ENCODE assay signal across 12 cellular contexts in genomic region chr6:125346926-125347563, GRCh38. TPM values are rescaled to one million over a fixed set of nuclear protein-coding genes. Genes with fewer than 3 reads are reported as not detected.
DNase-seq lines count a peak whose midpoint lies in the region; ATAC-seq and TF ChIP-seq lines count a peak whose summit lies in the region.
"Had no signal": no experiment of that assay in that cellular context is flagged by ENCODE, and none has a peak within 500 bp of the region (broad histone marks: within the 10 kb centered on the region; RNA-seq: fewer than 3 reads in every experiment).

No MANE protein-coding gene starts in this region.

- no peaks in the 10 kb centered on the region for H3K27me3 Mint-ChIP-seq in activated B cell treated with CpG ODN at 0.5 μM for 24 hours

- 83% methylated on average over 11 of the region's 11 CpGs for WGBS in prostate gland

- no peaks in the 10 kb centered on the region for H3K4me1 ChIP-seq in prostate gland (replicated peaks)
- H3K4me1 ChIP-seq: BE2C had no signal

- no peaks in the 10 kb centered on the region for H3K36me3 Mint-ChIP-seq in activated B cell treated with CpG ODN at 0.5 μM for 24 hours (ENCODE audit: low read depth)

- H3K4me1 Mint-ChIP-seq in activated B cell treated with CpG ODN at 0.5 μM for 24 hours = peaks cover 4% of the 10 kb centered on the region
- H3K4me1 Mint-ChIP-seq: activated CD4-positive, alpha-beta T cell treated with anti-CD3 and anti-CD28 coated beads for 36 hours had no signal

- CTCF ChIA-PET in activated B cell treated with CpG ODN at 0.5 μM for 24 hours (lab: Charles Lee) = interaction anchor here (0.6 to 1.5 kb wide), 4 partner anchors 33 to 406 kb away, joined by 3 to 5 read pairs (median 4); no protein-coding TSS in a partner anchor
- CTCF ChIA-PET in HEK293T (lab: Yijun Ruan, JAX) = no interaction called here

- no peaks in the 10 kb centered on the region for H3K9me3 Mint-ChIP-seq in activated B cell treated with CpG ODN at 0.5 μM for 24 hours

- H3K9me3 ChIP-seq in prostate gland = no peaks in the 10 kb centered on the region
- H3K9me3 ChIP-seq: BE2C had no signal

- no peaks in the 10 kb centered on the region for H3K36me3 ChIP-seq in prostate gland
- H3K36me3 ChIP-seq: BE2C had no signal

- no peak for TF ChIP-seq CTCF in GM12864 (IDR thresholded peaks at IDR 0.05; ENCODE audit: low read depth, low read length, missing control alignments)
- no peak for TF ChIP-seq CTCF in activated B cell treated with CpG ODN at 0.5 μM for 24 hours (IDR thresholded peaks at IDR 0.05)
- TF ChIP-seq CTCF in prostate gland (IDR thresholded peaks at IDR 0.05) = no peak

- no peak overlapping the region for H3K27ac ChIP-seq in prostate gland
- H3K27ac ChIP-seq: hepatocyte had no signal

- DNase-seq in GM12864 (ENCODE audit: low read depth) = no peak
- DNase-seq in activated B cell treated with CpG ODN at 0.5 μM for 24 hours = no peak
- DNase-seq in prostate gland (ENCODE audit: low spot score) = no peak
- no peak for DNase-seq in NCI-H1417 treated with DMSO at 0.1 percent for 48 hours (lab: John Stamatoyannopoulos, UW)
- DNase-seq in HEK293T (ENCODE audit: extremely low spot score) = no peak
- DNase-seq in NCI-H345 (lab: John Stamatoyannopoulos, UW) = no peak
- DNase-seq: activated CD4-positive, alpha-beta T cell treated with anti-CD3 and anti-CD28 coated beads for 36 hours; BE2C had no signal

- peak overlapping the region; percentile 23; the same call in 1 of the 2 replicates for H3K4me3 ChIP-seq in GM12864 (ENCODE audit: low read depth, low read length)
- no peak overlapping the region for H3K4me3 ChIP-seq in prostate gland
- H3K4me3 ChIP-seq: hepatocyte had no signal

- H3K27me3 ChIP-seq in prostate gland (replicated peaks; ENCODE audit: insufficient read depth) = no peaks in the 10 kb centered on the region
- H3K27me3 ChIP-seq: hepatocyte had no signal

- ATAC-seq in GM21360 (IDR thresholded peaks at IDR 0.05; ENCODE audit: unreplicated experiment) (peak; percentile 87), HG03097 (IDR thresholded peaks at IDR 0.05; ENCODE audit: low FRiP score, unreplicated experiment) (peak; percentile 80), activated B cell treated with CpG ODN at 0.5 μM for 24 hours (ENCODE audit: low read depth) (peak; percentile 71)
- ATAC-seq: activated CD4-positive, alpha-beta T cell treated with anti-CD3 and anti-CD28 coated beads for 36 hours; HCT116 had no signal

- intact Hi-C loops in activated B cell treated with CpG ODN at 0.5 μM for 24 hours (cut with micrococcal nuclease) = loop anchor here (2.0 to 5.0 kb wide), 3 partner anchors 35 to 1995 kb away; partner anchors contain the start of gene ECHDC1
- intact Hi-C loops in prostate gland (cut with DNase I) = no loop called here

- POLR2A ChIA-PET in activated B cell treated with CpG ODN at 0.5 μM for 24 hours (lab: Charles Lee) = interaction anchor here (1.2 to 1.6 kb wide), 2 partner anchors 402 to 639 kb away, joined by 4 to 5 read pairs; partner anchors contain the start of genes HEY2 and TRMT11
- POLR2A ChIA-PET in HEK293T (lab: Yijun Ruan, JAX) = no interaction called here

- no peak for TF ChIP-seq POLR2A in prostate gland (IDR thresholded peaks at IDR 0.05)

- peak overlapping the region; percentile 13 for H3K4me3 Mint-ChIP-seq in activated B cell treated with CpG ODN at 0.5 μM for 24 hours

- peak overlapping the region; percentile 62 for H3K27ac Mint-ChIP-seq in activated B cell treated with CpG ODN at 0.5 μM for 24 hours
- H3K27ac Mint-ChIP-seq: activated CD4-positive, alpha-beta T cell treated with anti-CD3 and anti-CD28 coated beads for 36 hours had no signal

TF ChIP-seq in HEK293T, 16 proteins besides CTCF, POLR2A, EP300 and RAD21:
- TF ChIP-seq ZNF384 (IDR thresholded peaks at IDR 0.05) = no peak
- TF ChIP-seq BHLHE40 (IDR thresholded peaks at IDR 0.05; ENCODE audit: borderline replicate concordance) = no peak
- no peak for TF ChIP-seq NFRKB (IDR thresholded peaks at IDR 0.05)
- TF ChIP-seq TARDBP (IDR thresholded peaks at IDR 0.05) = no peak
- no peak for TF ChIP-seq FOXM1 (IDR thresholded peaks at IDR 0.05; ENCODE audit: borderline replicate concordance)
- no peak for TF ChIP-seq FOXK2 (IDR thresholded peaks at IDR 0.05)
- TF ChIP-seq PKNOX1 (IDR thresholded peaks at IDR 0.05) = no peak
TF ChIP-seq in HEK293T: peak in this region for 0.

RNA-seq across cellular contexts. Expression of gene HDDC2, which starts 45.3 kb away (rescaled TPM):
- total RNA-seq in activated B cell treated with CpG ODN at 0.5 μM for 24 hours (53.1 and 55.8 TPM in 2 replicates), prostate gland (10 to 100 TPM; 50.4 to 50.9 TPM)
